10 cellular contexts compared by ENCODE assay signal in genomic region chr13:51230473-51231105, GRCh38. TPM values are rescaled to one million over a fixed set of nuclear protein-coding genes. Genes with fewer than 3 reads are reported as not detected.
DNase-seq lines count a peak whose midpoint lies in the region; ATAC-seq, FAIRE-seq and TF ChIP-seq lines count a peak whose summit lies in the region.
"Had no signal": no experiment of that assay in that cellular context is flagged by ENCODE, and none has a peak within 500 bp of the region (broad histone marks: within the 10 kb centered on the region; RNA-seq: fewer than 3 reads in every experiment).

No MANE protein-coding gene starts in this region.

- intact Hi-C loops in HepG2 (cut with micrococcal nuclease; ENCODE audit: unreplicated experiment): no loop called here

- CTCF ChIA-PET in HepG2 (lab: Yijun Ruan, JAX; ENCODE audit: low intra/inter-chr PET ratio, low total read pairs): no interaction called here

- no peak for DNase-seq in HepG2 (ENCODE audit: low spot score)
- peak; percentile 83 for DNase-seq in fibroblast of villous mesenchyme (ENCODE audit: low read depth)
- peak; percentile 71 for DNase-seq in osteoblast (ENCODE audit: insufficient read length, low spot score, missing footprints)
- no peak for DNase-seq in SHP77 (lab: John Stamatoyannopoulos, UW)
- DNase-seq in H4 (ENCODE audit: low spot score): no peak
- DNase-seq in stimulated activated CD4-positive, alpha-beta T cell treated with anti-CD3 and anti-CD28 coated beads, Interleukin-2, amount 100 ng/mL, for 48 hours: no peak
- DNase-seq: NCI-H446 treated with DMSO at 0.1 percent for 48 hours had no signal

- no peak for ATAC-seq in HepG2
- no peak for ATAC-seq in GM19452 (IDR thresholded peaks at IDR 0.05; ENCODE audit: unreplicated experiment)

- H3K9me3 ChIP-seq in liver (ENCODE audit: control insufficient read depth in 4 of 4, low read length in 3 of 4) (no peaks in the 10 kb centered on the region), HepG2 (ENCODE audit: low read length) (no peaks in the 10 kb centered on the region), osteoblast (ENCODE audit: low read depth, low read length) (no peaks in the 10 kb centered on the region)

- H3K9ac ChIP-seq in liver (ENCODE audit: low read depth in 1 of 2, low read length in 2 of 2): no peak overlapping the region
- H3K9ac ChIP-seq in HepG2 (ENCODE audit: insufficient read depth, low read depth, low read length): no peak overlapping the region
- H3K9ac ChIP-seq: BLaER1 treated with 17β-estradiol and CSF1 and Interleukin-3, amounts not matched to agents 10 nM and 100 nM had no signal

- H3K27ac ChIP-seq in liver (ENCODE audit: low read depth in 1 of 2, low read length in 2 of 2) (peak overlapping the region; percentile 58 to 64), HepG2 (ENCODE audit: extremely low read length, insufficient read depth, low read length) (no peak overlapping the region), osteoblast (ENCODE audit: low read depth, low read length) (no peak overlapping the region)
- H3K27ac ChIP-seq: BLaER1 treated with 17β-estradiol and CSF1 and Interleukin-3, amounts not matched to agents 10 nM and 100 nM had no signal

- in situ Hi-C loops in HepG2 (cut with HindIII; ENCODE audit: extremely low pct_ligation_motif_present, low pct_unique_long_range_greater_than_20kb): no loop called here

- H3K79me2 ChIP-seq in HepG2 (ENCODE audit: insufficient read depth, low read length): no peaks in the 10 kb centered on the region
- H3K79me2 ChIP-seq in osteoblast (ENCODE audit: insufficient read depth, low read length): no peaks in the 10 kb centered on the region

- no peak for TF ChIP-seq POLR2A in HepG2 (IDR thresholded peaks at IDR 0.05; ENCODE audit: insufficient read depth in 1 of 2, low read depth in 2 of 2, low read length in 2 of 2)

- POLR2A ChIA-PET in HepG2 (lab: Yijun Ruan, JAX): no interaction called here

- no peak for FAIRE-seq in HepG2 (lab: Jason Lieb, UNC)

- 27% methylated on average over 8 of the region's 8 CpGs for WGBS in liver
- 13% methylated on average over 8 of the region's 8 CpGs for WGBS in HepG2 (ENCODE audit: low lambda C conversion rate)

- peak overlapping the region in 2 of 3 donors; percentile 15 to 21 for H3K4me3 ChIP-seq in liver (ENCODE audit: low read depth in 1 of 3, low read length in 3 of 3)
- no peak overlapping the region for H3K4me3 ChIP-seq in HepG2 (replicated peaks in 1 of 3; ENCODE audit: insufficient read depth in 1 of 3, low read depth in 2 of 3, low read length in 3 of 3)
- H3K4me3 ChIP-seq in fibroblast of villous mesenchyme (ENCODE audit: low read depth, low read length): peak overlapping the region; percentile 35
- H3K4me3 ChIP-seq in osteoblast (ENCODE audit: insufficient read depth, low read length): peak overlapping the region; percentile 30
- H3K4me3 ChIP-seq: BLaER1 treated with 17β-estradiol and CSF1 and Interleukin-3, amounts not matched to agents 10 nM and 100 nM had no signal

- TF ChIP-seq EP300 in HepG2 (IDR thresholded peaks at IDR 0.05; ENCODE audit: low read depth in 2 of 2, low read length in 2 of 2) (no peak), HepG2 (CRISPR knock-in tag; IDR thresholded peaks at IDR 0.05; ENCODE audit: borderline replicate concordance) (no peak)

- H3K27me3 ChIP-seq in liver (ENCODE audit: control insufficient read depth in 4 of 4, insufficient read depth in 4 of 4, low read length in 3 of 4): peaks cover 0 to 16% (median 0%) of the 10 kb centered on the region in 4 donors
- peaks cover 2 to 45% of the 10 kb centered on the region in 2 experiments; a peak in 4 of 5 replicates for H3K27me3 ChIP-seq in HepG2 (ENCODE audit: control insufficient read depth in 1 of 2, insufficient read depth in 2 of 2, low read length in 2 of 2)
- H3K27me3 ChIP-seq in osteoblast (ENCODE audit: insufficient read depth, low read length): peaks cover 36% of the 10 kb centered on the region

- no peak for TF ChIP-seq CTCF in liver (IDR thresholded peaks at IDR 0.05; ENCODE audit: low read depth, low read length, missing input control)
- no peak for TF ChIP-seq CTCF in HepG2 (CRISPR knock-in tag; IDR thresholded peaks at IDR 0.05)
- no peak for TF ChIP-seq CTCF in fibroblast of villous mesenchyme (IDR thresholded peaks at IDR 0.05; ENCODE audit: insufficient read depth, low read depth, low read length)
- no peak for TF ChIP-seq CTCF in osteoblast (IDR thresholded peaks at IDR 0.05; ENCODE audit: extremely low read depth, low read depth, low read length)

- H4K20me1 ChIP-seq in HepG2 (ENCODE audit: insufficient read depth, low read length): no peaks in the 10 kb centered on the region
- no peaks in the 10 kb centered on the region for H4K20me1 ChIP-seq in osteoblast (ENCODE audit: insufficient read depth, low read length)
- H4K20me1 ChIP-seq: BLaER1 treated with 17β-estradiol and CSF1 and Interleukin-3, amounts not matched to agents 10 nM and 100 nM had no signal

- BruUV-seq in HepG2 (replicated peaks; lab: Mats Ljungman, UMichigan): no TSS peak

- no peak overlapping the region for H2AFZ ChIP-seq in HepG2 (ENCODE audit: low read length)
- peak overlapping the region; percentile 11 for H2AFZ ChIP-seq in osteoblast (ENCODE audit: low read length)

- H3K4me2 ChIP-seq in HepG2 (ENCODE audit: low read depth, low read length): no peak overlapping the region
- peak overlapping the region; percentile 49 for H3K4me2 ChIP-seq in osteoblast (ENCODE audit: insufficient read depth, low read length)
- H3K4me2 ChIP-seq: BLaER1 treated with 17β-estradiol and CSF1 and Interleukin-3, amounts not matched to agents 10 nM and 100 nM had no signal

- peak in 1 of 2 donors; percentile 30 for TF ChIP-seq RAD21 in liver (IDR thresholded peaks at IDR 0.05)
- TF ChIP-seq RAD21 in HepG2 (CRISPR knock-in tag; IDR thresholded peaks at IDR 0.05): no peak

- H3K36me3 ChIP-seq in liver (ENCODE audit: control insufficient read depth in 4 of 4, insufficient read depth in 3 of 4, low read depth in 1 of 4, low read length in 3 of 4) (no peaks in the 10 kb centered on the region), HepG2 (replicated peaks in 1 of 2; ENCODE audit: control insufficient read depth in 1 of 2, insufficient read depth in 2 of 2, low read length in 2 of 2) (no peaks in the 10 kb centered on the region), osteoblast (ENCODE audit: insufficient read depth, low read length) (no peaks in the 10 kb centered on the region)
- H3K36me3 ChIP-seq: BLaER1 treated with 17β-estradiol and CSF1 and Interleukin-3, amounts not matched to agents 10 nM and 100 nM had no signal

- H3K4me1 ChIP-seq in liver (ENCODE audit: control insufficient read depth in 4 of 4, insufficient read depth in 4 of 4, low read length in 3 of 4): peaks cover 0 to 4% (median 2%) of the 10 kb centered on the region in 4 donors
- H3K4me1 ChIP-seq in HepG2 (ENCODE audit: insufficient read depth, low read length): no peaks in the 10 kb centered on the region
- no peaks in the 10 kb centered on the region for H3K4me1 ChIP-seq in osteoblast (ENCODE audit: insufficient read depth, low read length)

TF ChIP-seq in liver, 16 proteins besides CTCF, POLR2A, EP300 and RAD21:
- TF ChIP-seq NR2F2 (IDR thresholded peaks at IDR 0.05): peak; percentile 56
- no peak for TF ChIP-seq FOXA1 (IDR thresholded peaks at IDR 0.05)
- TF ChIP-seq RXRA (IDR thresholded peaks at IDR 0.05): peak in 1 of 2 donors; percentile 11
- TF ChIP-seq YY1 (IDR thresholded peaks at IDR 0.05): no peak
- TF ChIP-seq MAX (IDR thresholded peaks at IDR 0.05): peak; percentile 12
- peak; percentile 31 for TF ChIP-seq SP1 (IDR thresholded peaks at IDR 0.05)

TF ChIP-seq in HepG2, 621 proteins besides CTCF, POLR2A, EP300 and RAD21 (continues in another document):
- no peak for TF ChIP-seq TBX2 (CRISPR knock-in tag; IDR thresholded peaks at IDR 0.05; ENCODE audit: borderline replicate concordance)

RNA-seq across cellular contexts. Expression of gene FAM124A, which starts 8.4 kb away (rescaled TPM):
- under 1 TPM; 0.51 to 0.92 TPM for total RNA-seq in liver
- polyA plus RNA-seq in liver: under 1 TPM; 0.33 to 0.40 TPM
- total RNA-seq in HepG2 (2016; rRNA removed; fragmentation: Illumina TruSeq; extraction: Trizol): not detected in 2 replicates
- total RNA-seq in HepG2 (2016; cell fraction: cytosol; rRNA removed; fragmentation: Illumina TruSeq; extraction: Trizol; ENCODE audit: low read depth): not detected in 2 replicates
- not detected in 2 replicates for total RNA-seq in HepG2 (2016; cell fraction: insoluble cytoplasmic fraction; rRNA removed; fragmentation: Illumina TruSeq; extraction: Trizol)
- not detected in 2 replicates for total RNA-seq in HepG2 (2016; cell fraction: membrane; rRNA removed; fragmentation: Illumina TruSeq; extraction: Trizol)
- total RNA-seq in HepG2 (2016; cell fraction: nucleus; rRNA removed; fragmentation: Illumina TruSeq; extraction: Trizol): not detected in 2 replicates
- polyA plus RNA-seq in HepG2 (2011; rRNA removed): not detected in 2 replicates
- polyA plus RNA-seq in HepG2 (2011; cell fraction: cytosol; rRNA removed): not detected in 2 replicates
- polyA plus RNA-seq in HepG2 (2011; cell fraction: nucleus; rRNA removed): not detected in 2 replicates
- not detected in 2 replicates for polyA plus RNA-seq in HepG2 (2012)
- polyA plus RNA-seq in HepG2 (2016; cell fraction: cytosol; fragmentation: Illumina TruSeq; extraction: Trizol; ENCODE audit: low read depth): not detected in 2 replicates
- not detected in 2 replicates for polyA plus RNA-seq in HepG2 (2016; cell fraction: insoluble cytoplasmic fraction; fragmentation: Illumina TruSeq; extraction: Trizol; ENCODE audit: low read depth)
- 0.15 TPM in 1 of 2 replicates, not detected in the other for polyA plus RNA-seq in HepG2 (2016; cell fraction: membrane; fragmentation: Illumina TruSeq; extraction: Trizol; ENCODE audit: low read depth)
- not detected in 2 replicates for polyA plus RNA-seq in HepG2 (2016; cell fraction: nucleus; fragmentation: Illumina TruSeq; extraction: Trizol; ENCODE audit: insufficient read depth, low read depth)
- 0.05 TPM in 1 of 2 replicates, not detected in the other for polyA minus RNA-seq in HepG2 (2011; rRNA and poly(A)+ RNA removed; ENCODE audit: low replicate concordance)
- not detected in 2 replicates for polyA minus RNA-seq in HepG2 (2011; cell fraction: cytosol; rRNA and poly(A)+ RNA removed)
- polyA minus RNA-seq in HepG2 (2011; cell fraction: nucleus; rRNA and poly(A)+ RNA removed): not detected in 2 replicates
- 10.0 and 25.0 TPM in 2 replicates for total RNA-seq in fibroblast of villous mesenchyme
- 1.1 and 1.2 TPM in 2 replicates for total RNA-seq in osteoblast
- total RNA-seq in H4 (2014; rRNA removed; shearing (Covaris generic)): 0.55 and 1.0 TPM in 2 replicates

Comparison
In these comparisons a context has a peak if more than half of its experiments do, and no peak if none do; other contexts are left out.
1. H3K27ac ChIP-seq: peak in liver (2 of 2); none in HepG2 (single experiment) and osteoblast (single experiment).
2. H3K4me3 ChIP-seq: peak in liver (2 of 3), fibroblast of villous mesenchyme (single experiment) and osteoblast (single experiment); none in HepG2 (0 of 3).
3. DNase-seq: peak in fibroblast of villous mesenchyme (single experiment) and osteoblast (single experiment); none in HepG2 (single experiment), SHP77 (0 of 2), H4 (single experiment) and stimulated activated CD4-positive, alpha-beta T cell treated with anti-CD3 and anti-CD28 coated beads, Interleukin-2, amount 100 ng/mL, for 48 hours (0 of 2).